14 cellular contexts compared by ENCODE assay signal in the genomic region with DNA sequence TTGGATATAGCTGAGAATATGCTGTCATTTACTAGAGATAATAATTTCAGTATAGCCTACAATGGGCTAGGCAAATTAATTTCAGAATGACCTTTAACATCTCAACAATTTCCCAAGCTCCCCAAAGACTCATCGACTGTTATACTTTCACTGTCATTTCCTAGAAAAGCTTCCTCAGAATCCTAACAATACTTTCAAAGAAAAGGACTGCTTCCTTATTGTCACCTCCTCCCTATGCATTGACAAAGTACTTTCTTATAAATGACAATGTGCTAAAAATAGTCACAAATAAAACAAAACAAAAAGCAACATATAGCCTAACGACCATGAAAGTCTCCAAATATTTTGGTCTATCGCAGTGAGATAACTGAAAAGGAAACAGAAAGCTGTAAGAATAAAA.
DNase-seq lines count a peak whose midpoint lies in the region; ATAC-seq lines count a peak whose summit lies in the region.
"Had no signal": no experiment of that assay in that cellular context is flagged by ENCODE, and none has a peak within 500 bp of the region (broad histone marks: within the 10 kb centered on the region; RNA-seq: fewer than 3 reads in every experiment).

No MANE protein-coding gene starts in this region.

- H3K4me1 Mint-ChIP-seq in activated CD8-positive, alpha-beta memory T cell treated with anti-CD3 and anti-CD28 coated beads, Interleukin-2, amount 10 ng/mL, durations not matched to agents 7 days and 5 days = peaks cover 46% of the 10 kb centered on the region
- no peaks in the 10 kb centered on the region for H3K4me1 Mint-ChIP-seq in central memory CD8-positive, alpha-beta T cell
- peaks cover 8% of the 10 kb centered on the region for H3K4me1 Mint-ChIP-seq in memory B cell
- H3K4me1 Mint-ChIP-seq: CD14-positive monocyte had no signal

- no peak overlapping the region for H3K4me3 Mint-ChIP-seq in activated CD8-positive, alpha-beta memory T cell treated with anti-CD3 and anti-CD28 coated beads, Interleukin-2, amount 10 ng/mL, durations not matched to agents 7 days and 5 days
- H3K4me3 Mint-ChIP-seq in central memory CD8-positive, alpha-beta T cell = no peak overlapping the region
- H3K4me3 Mint-ChIP-seq in memory B cell = no peak overlapping the region
- H3K4me3 Mint-ChIP-seq: CD14-positive monocyte; CD8-positive, alpha-beta T cell; HFFc6 had no signal

- no peak for DNase-seq in activated CD8-positive, alpha-beta memory T cell treated with anti-CD3 and anti-CD28 coated beads, Interleukin-2, amount 10 ng/mL, durations not matched to agents 7 days and 5 days
- no peak for DNase-seq in activated CD8-positive, alpha-beta memory T cell treated with anti-CD3 and anti-CD28 coated beads, Interleukin-2, amount 50 U/mL, for 48 hours
- DNase-seq in central memory CD8-positive, alpha-beta T cell (ENCODE audit: low spot score in 2 of 2) = no peak
- DNase-seq in memory B cell (ENCODE audit: low spot score in 2 of 2) (no peak), mesenteric fat pad (ENCODE audit: low spot score) (no peak), MV-4-11 (lab: John Stamatoyannopoulos, UW) (no peak)
- DNase-seq: CD8-positive, alpha-beta T cell; COR-L47; DND-41; GDM1; HCEC 1CT; HFFc6 had no signal

- ATAC-seq in activated CD8-positive, alpha-beta memory T cell treated with anti-CD3 and anti-CD28 coated beads, Interleukin-2, amount 10 ng/mL, durations not matched to agents 7 days and 5 days = no peak
- ATAC-seq in central memory CD8-positive, alpha-beta T cell (replicated peaks; ENCODE audit: extremely low read depth, poor library complexity, severe bottlenecking) = no peak
- no peak for ATAC-seq in memory B cell (ENCODE audit: low read depth)
- ATAC-seq: A549; CD8-positive, alpha-beta T cell had no signal

- H3K27me3 Mint-ChIP-seq in activated CD8-positive, alpha-beta memory T cell treated with anti-CD3 and anti-CD28 coated beads, Interleukin-2, amount 10 ng/mL, durations not matched to agents 7 days and 5 days = no peaks in the 10 kb centered on the region
- H3K27me3 Mint-ChIP-seq in central memory CD8-positive, alpha-beta T cell = no peaks in the 10 kb centered on the region
- no peaks in the 10 kb centered on the region for H3K27me3 Mint-ChIP-seq in memory B cell

- CTCF ChIA-PET in activated CD8-positive, alpha-beta memory T cell treated with anti-CD3 and anti-CD28 coated beads, Interleukin-2, amount 10 ng/mL, durations not matched to agents 7 days and 5 days (lab: Charles Lee) = interaction anchor here (1.2 to 4.5 kb wide), 3 partner anchors 22 to 506 kb away, joined by 3 to 16 read pairs (median 6); no protein-coding TSS in a partner anchor

- peaks cover 54% of the 10 kb centered on the region for H3K36me3 Mint-ChIP-seq in activated CD8-positive, alpha-beta memory T cell treated with anti-CD3 and anti-CD28 coated beads, Interleukin-2, amount 10 ng/mL, durations not matched to agents 7 days and 5 days
- peaks cover 5% of the 10 kb centered on the region for H3K36me3 Mint-ChIP-seq in central memory CD8-positive, alpha-beta T cell (ENCODE audit: insufficient read depth)
- H3K36me3 Mint-ChIP-seq in memory B cell = peaks cover 33% of the 10 kb centered on the region

- peak overlapping the region; percentile 54 for H3K27ac Mint-ChIP-seq in activated CD8-positive, alpha-beta memory T cell treated with anti-CD3 and anti-CD28 coated beads, Interleukin-2, amount 10 ng/mL, durations not matched to agents 7 days and 5 days
- peak overlapping the region; percentile 22 for H3K27ac Mint-ChIP-seq in central memory CD8-positive, alpha-beta T cell (ENCODE audit: low read depth)
- peak overlapping the region; percentile 13 for H3K27ac Mint-ChIP-seq in memory B cell
- H3K27ac Mint-ChIP-seq: CD14-positive monocyte; CD8-positive, alpha-beta T cell; HFFc6 had no signal

- no peaks in the 10 kb centered on the region for H3K9me3 Mint-ChIP-seq in activated CD8-positive, alpha-beta memory T cell treated with anti-CD3 and anti-CD28 coated beads, Interleukin-2, amount 10 ng/mL, durations not matched to agents 7 days and 5 days (ENCODE audit: low read depth)
- no peaks in the 10 kb centered on the region for H3K9me3 Mint-ChIP-seq in central memory CD8-positive, alpha-beta T cell
- H3K9me3 Mint-ChIP-seq in memory B cell = no peaks in the 10 kb centered on the region
- H3K9me3 Mint-ChIP-seq: CD8-positive, alpha-beta T cell; HFFc6 had no signal
